Comparison of ENCODE assay signal across 14 cellular contexts in the genomic region with DNA sequence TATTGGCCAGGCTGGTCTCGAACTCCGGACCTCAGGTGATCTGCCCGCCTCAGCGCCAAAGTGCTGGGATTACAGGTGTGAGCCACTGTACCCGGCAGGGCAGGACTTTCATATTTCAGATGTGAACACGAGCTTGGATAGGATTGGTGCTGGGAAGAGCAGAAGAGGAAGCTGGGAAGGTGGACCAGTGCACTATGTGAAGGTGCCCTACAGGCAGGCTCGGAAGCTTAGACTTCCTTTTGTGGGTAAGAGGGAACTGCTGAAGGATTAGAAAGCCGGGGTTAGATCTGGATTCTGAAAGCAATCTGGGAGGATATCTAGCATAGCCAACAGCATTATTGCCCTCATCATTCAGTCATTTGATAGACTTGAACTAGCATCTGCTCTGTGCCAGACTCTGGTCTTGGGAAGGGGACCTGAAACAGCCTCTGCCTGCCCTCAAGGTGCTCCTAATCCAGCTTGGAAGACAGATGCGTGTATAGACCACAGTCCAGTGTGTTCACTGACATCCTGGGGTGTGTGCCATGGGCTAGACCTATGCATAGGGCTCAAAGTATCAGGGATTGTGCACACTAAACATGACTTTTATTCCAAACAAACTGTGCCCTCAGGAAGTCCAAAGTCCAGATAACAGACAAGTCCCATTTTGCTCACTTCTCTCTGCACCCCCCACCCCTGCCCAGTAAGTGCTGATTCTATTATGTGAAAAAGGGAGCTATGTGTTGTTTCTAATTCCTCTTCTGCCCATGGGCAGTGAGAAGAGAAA. TPM values are rescaled to one million over a fixed set of nuclear protein-coding genes. Genes with fewer than 3 reads are reported as not detected.
DNase-seq lines count a peak whose midpoint lies in the region; ATAC-seq and TF ChIP-seq lines count a peak whose summit lies in the region.
"Had no signal": no experiment of that assay in that cellular context is flagged by ENCODE, and none has a peak within 500 bp of the region (broad histone marks: within the 10 kb centered on the region; RNA-seq: fewer than 3 reads in every experiment).

No MANE protein-coding gene starts in this region.

- peak overlapping the region; percentile 42 for H3K4me3 Mint-ChIP-seq in activated naive CD4-positive, alpha-beta T cell treated with anti-CD3 and anti-CD28 coated beads for 36 hours
- peak overlapping the region; percentile 63 to 64 for H3K4me3 Mint-ChIP-seq in effector memory CD8-positive, alpha-beta T cell
- peak overlapping the region; percentile 51 for H3K4me3 Mint-ChIP-seq in stimulated activated memory B cell treated with anti-CD40 and anti-IgM and Interleukin-4, amounts not matched to agents 10 μg/mL and 1 μg/mL and 100 μg/mL, for 72 hours

- no peak for ATAC-seq in effector memory CD8-positive, alpha-beta T cell (replicated peaks)
- ATAC-seq in stimulated activated memory B cell treated with anti-CD40 and anti-IgM and Interleukin-4, amounts not matched to agents 10 μg/mL and 1 μg/mL and 100 μg/mL, for 72 hours = no peak
- ATAC-seq in HG03342 (IDR thresholded peaks at IDR 0.05; ENCODE audit: unreplicated experiment) = no peak
- no peak for ATAC-seq in GM19035 (IDR thresholded peaks at IDR 0.05; ENCODE audit: unreplicated experiment)
- ATAC-seq: PC-3 had no signal

- H3K9me3 Mint-ChIP-seq in activated naive CD4-positive, alpha-beta T cell treated with anti-CD3 and anti-CD28 coated beads for 36 hours = no peaks in the 10 kb centered on the region
- no peaks in the 10 kb centered on the region for H3K9me3 Mint-ChIP-seq in effector memory CD8-positive, alpha-beta T cell
- no peaks in the 10 kb centered on the region for H3K9me3 Mint-ChIP-seq in stimulated activated memory B cell treated with anti-CD40 and anti-IgM and Interleukin-4, amounts not matched to agents 10 μg/mL and 1 μg/mL and 100 μg/mL, for 72 hours

- peaks cover 26% of the 10 kb centered on the region for H3K36me3 Mint-ChIP-seq in activated naive CD4-positive, alpha-beta T cell treated with anti-CD3 and anti-CD28 coated beads for 36 hours (ENCODE audit: low read depth)
- H3K36me3 Mint-ChIP-seq in effector memory CD8-positive, alpha-beta T cell (ENCODE audit: insufficient read depth) = peaks cover 16% of the 10 kb centered on the region
- H3K36me3 Mint-ChIP-seq in stimulated activated memory B cell treated with anti-CD40 and anti-IgM and Interleukin-4, amounts not matched to agents 10 μg/mL and 1 μg/mL and 100 μg/mL, for 72 hours = peaks cover 9% of the 10 kb centered on the region

- H3K36me3 ChIP-seq in SU-DHL-6 (ENCODE audit: low read length) (no peaks in the 10 kb centered on the region), MM.1S (replicated peaks; ENCODE audit: insufficient read depth, low read length) (no peaks in the 10 kb centered on the region)
- H3K36me3 ChIP-seq: cardiac muscle cell, stomach had no signal

- intact Hi-C loops in activated naive CD4-positive, alpha-beta T cell treated with anti-CD3 and anti-CD28 coated beads for 36 hours (cut with micrococcal nuclease) = no loop called here

- peaks cover 36% of the 10 kb centered on the region for H3K4me1 Mint-ChIP-seq in activated naive CD4-positive, alpha-beta T cell treated with anti-CD3 and anti-CD28 coated beads for 36 hours (ENCODE audit: low read depth)
- peaks cover 26 to 34% of the 10 kb centered on the region in 2 donors for H3K4me1 Mint-ChIP-seq in effector memory CD8-positive, alpha-beta T cell (ENCODE audit: low read depth in 2 of 2)
- peaks cover 51% of the 10 kb centered on the region for H3K4me1 Mint-ChIP-seq in stimulated activated memory B cell treated with anti-CD40 and anti-IgM and Interleukin-4, amounts not matched to agents 10 μg/mL and 1 μg/mL and 100 μg/mL, for 72 hours

- H3K27ac ChIP-seq in SU-DHL-6 (ENCODE audit: low read depth, low read length) (no peak overlapping the region), MM.1S (ENCODE audit: low read length) (no peak overlapping the region)
- H3K27ac ChIP-seq: cardiac muscle cell, epithelial cell of prostate had no signal

- no peaks in the 10 kb centered on the region for H3K9me2 ChIP-seq in SU-DHL-6 (replicated peaks; ENCODE audit: insufficient read depth, low read length)
- H3K9me2 ChIP-seq in MM.1S (replicated peaks; ENCODE audit: insufficient read depth, low read length) = no peaks in the 10 kb centered on the region

- peaks cover 9% of the 10 kb centered on the region for H3K79me2 ChIP-seq in SU-DHL-6 (ENCODE audit: insufficient read depth, low read length)
- H3K79me2 ChIP-seq in MM.1S (ENCODE audit: low read length) = peaks cover 5% of the 10 kb centered on the region

- H3K27me3 Mint-ChIP-seq in activated naive CD4-positive, alpha-beta T cell treated with anti-CD3 and anti-CD28 coated beads for 36 hours (ENCODE audit: low read depth) = no peaks in the 10 kb centered on the region
- H3K27me3 Mint-ChIP-seq in effector memory CD8-positive, alpha-beta T cell = no peaks in the 10 kb centered on the region
- no peaks in the 10 kb centered on the region for H3K27me3 Mint-ChIP-seq in stimulated activated memory B cell treated with anti-CD40 and anti-IgM and Interleukin-4, amounts not matched to agents 10 μg/mL and 1 μg/mL and 100 μg/mL, for 72 hours

- H2AFZ ChIP-seq in SU-DHL-6 (ENCODE audit: low read depth, low read length, severe bottlenecking) = no peak overlapping the region
- no peak overlapping the region for H2AFZ ChIP-seq in MM.1S (ENCODE audit: low read length)

- H3K27me3 ChIP-seq in SU-DHL-6 (ENCODE audit: low read length) (no peaks in the 10 kb centered on the region), MM.1S (replicated peaks; ENCODE audit: insufficient read depth, low read length) (no peaks in the 10 kb centered on the region)
- H3K27me3 ChIP-seq: cardiac muscle cell, stomach had no signal

- H3K4me3 ChIP-seq in SU-DHL-6 (ENCODE audit: insufficient read depth, low read length, poor library complexity, severe bottlenecking) (no peak overlapping the region), MM.1S (ENCODE audit: low read length) (no peak overlapping the region)
- H3K4me3 ChIP-seq: cardiac muscle cell had no signal

- CTCF ChIA-PET in activated naive CD4-positive, alpha-beta T cell treated with anti-CD3 and anti-CD28 coated beads for 36 hours (lab: Charles Lee) = interaction anchor here (0.6 to 2.4 kb wide), 7 partner anchors 10 to 117 kb away, joined by 3 to 9 read pairs (median 4); partner anchors contain the start of gene HNRNPH1

- H3K9ac ChIP-seq in SU-DHL-6 (ENCODE audit: low read length) (no peak overlapping the region), MM.1S (ENCODE audit: low read length) (no peak overlapping the region)

- no peak for DNase-seq in activated naive CD4-positive, alpha-beta T cell treated with anti-CD3 and anti-CD28 coated beads for 36 hours
- no peak for DNase-seq in activated naive CD4-positive, alpha-beta T cell (lab: John Stamatoyannopoulos, UW)
- DNase-seq in effector memory CD8-positive, alpha-beta T cell = no peak
- no peak for DNase-seq in MM.1S
- DNase-seq: hippocampal formation, mammary epithelial cell, stomach had no signal

- H3K4me2 ChIP-seq in SU-DHL-6 (ENCODE audit: low read depth, low read length, poor library complexity, severe bottlenecking) (peak overlapping the region; percentile 14), MM.1S (ENCODE audit: low read depth, low read length) (no peak overlapping the region)

- H3K9me3 ChIP-seq in SU-DHL-6 (ENCODE audit: insufficient read depth, low read length) (no peaks in the 10 kb centered on the region), MM.1S (replicated peaks; ENCODE audit: insufficient read depth, low read length) (no peaks in the 10 kb centered on the region)
- H3K9me3 ChIP-seq: stomach had no signal

- peaks cover 15% of the 10 kb centered on the region for H3K4me1 ChIP-seq in MM.1S (ENCODE audit: low read length)

- no peak for TF ChIP-seq CTCF in SU-DHL-6 (IDR thresholded peaks at IDR 0.05; ENCODE audit: insufficient read depth, low read length, poor library complexity, severe bottlenecking)
- TF ChIP-seq CTCF in MM.1S (IDR thresholded peaks at IDR 0.05; ENCODE audit: low read length) = no peak

- H4K20me1 ChIP-seq in SU-DHL-6 (ENCODE audit: low read depth, low read length) (no peaks in the 10 kb centered on the region), MM.1S (ENCODE audit: insufficient read depth, low read length) (no peaks in the 10 kb centered on the region)

- H3F3A ChIP-seq in SU-DHL-6 (ENCODE audit: insufficient read depth) (peaks cover 10% of the 10 kb centered on the region; the same call in 1 of the 2 replicates), MM.1S (ENCODE audit: insufficient read depth, low read length) (peaks cover 10% of the 10 kb centered on the region)

- H3K27ac Mint-ChIP-seq in activated naive CD4-positive, alpha-beta T cell treated with anti-CD3 and anti-CD28 coated beads for 36 hours = no peak overlapping the region
- peak overlapping the region; percentile 32 to 99 for H3K27ac Mint-ChIP-seq in effector memory CD8-positive, alpha-beta T cell
- H3K27ac Mint-ChIP-seq in stimulated activated memory B cell treated with anti-CD40 and anti-IgM and Interleukin-4, amounts not matched to agents 10 μg/mL and 1 μg/mL and 100 μg/mL, for 72 hours = peak overlapping the region; percentile 91

RNA-seq across cellular contexts. Expression of gene CBY3, which starts 0.6 kb away (rescaled TPM):
- total RNA-seq in activated naive CD4-positive, alpha-beta T cell treated with anti-CD3 and anti-CD28 coated beads for 36 hours = not detected
- total RNA-seq: cardiac muscle cell, stomach had no signal

RNA-seq across cellular contexts. Expression of gene CANX, which starts 18.6 kb away (rescaled TPM):
- 100 to 1,000 TPM; 398 to 455 TPM for total RNA-seq in activated naive CD4-positive, alpha-beta T cell treated with anti-CD3 and anti-CD28 coated beads for 36 hours

RNA-seq across cellular contexts. Expression of gene MAML1, which starts 52.4 kb away (rescaled TPM):
- 10 to 100 TPM; 20.7 TPM for total RNA-seq in activated naive CD4-positive, alpha-beta T cell treated with anti-CD3 and anti-CD28 coated beads for 36 hours

RNA-seq across cellular contexts. Expression of gene HNRNPH1, which starts 56.7 kb away (rescaled TPM):
- total RNA-seq in activated naive CD4-positive, alpha-beta T cell treated with anti-CD3 and anti-CD28 coated beads for 36 hours = 100 to 1,000 TPM; 708 to 713 TPM
